In genomic region chr3:63661242-63661641, GRCh38 we compare ENCODE assay signal across 15 cellular contexts. TPM values are rescaled to one million over a fixed set of nuclear protein-coding genes. Genes with fewer than 3 reads are reported as not detected.
A peak's percentile ranks its signal among the peaks of the same experiment; 100 is the strongest.
DNase-seq lines count a peak whose midpoint lies in the region; ATAC-seq and TF ChIP-seq lines count a peak whose summit lies in the region.
"Had no signal": no experiment of that assay in that cellular context is flagged by ENCODE, and none has a peak within 500 bp of the region (broad histone marks: within the 10 kb centered on the region; RNA-seq: fewer than 3 reads in every experiment).

No MANE protein-coding gene starts in this region.

- no peak for DNase-seq in HCT116 (ENCODE audit: low read depth, low spot score)
- DNase-seq in RPMI7951 (ENCODE audit: low read depth): peak; percentile 17
- peak; percentile 36 for DNase-seq in fibroblast of peridontal ligament (ENCODE audit: extremely low read depth)
- DNase-seq in GDM1 (lab: John Stamatoyannopoulos, UW): no peak
- no peak for DNase-seq in activated CD4-positive, CD25-positive, alpha-beta regulatory T cell (lab: John Stamatoyannopoulos, UW)
- DNase-seq: activated CD4-positive, alpha-beta T cell treated with anti-CD3 and anti-CD28 coated beads, Interleukin-2, amount 10 ng/mL, durations not matched to agents 24 days and 14 days; caudate nucleus; esophagus squamous epithelium; T-helper 1 cell had no signal

- H3K9me3 ChIP-seq in HCT116 (ENCODE audit: control insufficient read depth in 1 of 2, insufficient read depth in 1 of 2, low read depth in 1 of 2, low read length in 2 of 2): no peaks in the 10 kb centered on the region
- H3K9me3 ChIP-seq: esophagus squamous epithelium had no signal

- 0 out of 2 replicates have a peak, but pooled peaks have one; percentile 9 for TF ChIP-seq RAD21 in HCT116 (IDR thresholded peaks at IDR 0.05; ENCODE audit: low read depth)

- RAD21 ChIA-PET in HCT116 (lab: Charles Lee; ENCODE audit: low non-redundant PET in 1 of 2, low total read pairs in 2 of 2, uncharacterized antibody in 2 of 2, unreplicated experiment in 2 of 2): no interaction called here

- no peak overlapping the region for H3K9ac ChIP-seq in HCT116 (ENCODE audit: low read length)

- ATAC-seq in HCT116 (0 out of 2 replicates have a peak, but pooled peaks have one; percentile 32), GM18520 (IDR thresholded peaks at IDR 0.05; ENCODE audit: unreplicated experiment) (no peak), GM21390 (IDR thresholded peaks at IDR 0.05; ENCODE audit: unreplicated experiment) (no peak)

- no peak overlapping the region for H3K4me3 ChIP-seq in HCT116 (replicated peaks in 1 of 2; ENCODE audit: low read depth in 1 of 2, low read length in 2 of 2)
- H3K4me3 ChIP-seq: esophagus squamous epithelium had no signal

- no peaks in the 10 kb centered on the region for H3K9me2 ChIP-seq in HCT116 (ENCODE audit: insufficient read depth)

- H3K27ac ChIP-seq in C4-2B: no peak overlapping the region
- H3K27ac ChIP-seq in HCT116 (ENCODE audit: low read depth, low read length): no peak overlapping the region
- H3K27ac ChIP-seq: esophagus squamous epithelium had no signal

- no peaks in the 10 kb centered on the region for H3K4me1 ChIP-seq in HCT116 (ENCODE audit: control insufficient read depth in 1 of 2, insufficient read depth in 2 of 2, low read length in 2 of 2)
- H3K4me1 ChIP-seq: esophagus squamous epithelium had no signal

- TF ChIP-seq POLR2A in HCT116 (IDR thresholded peaks at IDR 0.05; ENCODE audit: borderline replicate concordance, extremely low read depth, insufficient read depth, insufficient read length): no peak

- no TSS peak for BruUV-seq in HCT116 (replicated peaks; lab: Mats Ljungman, UMichigan)

- H3K27me3 ChIP-seq in HCT116 (ENCODE audit: insufficient read depth, low read length): peaks cover 8% of the 10 kb centered on the region; the same call in 1 of the 2 replicates
- H3K27me3 ChIP-seq: esophagus squamous epithelium had no signal

- H3K4me2 ChIP-seq in HCT116 (ENCODE audit: low read length): no peak overlapping the region

- POLR2A ChIA-PET in HCT116 (lab: Charles Lee): no interaction called here

- TF ChIP-seq CTCF in C4-2B (conservative IDR thresholded peaks at IDR 0.05): peak; percentile 20; the same call in 1 of the 2 replicates
- peak in 1 of 3 experiments; percentile 38; a peak in 2 of 6 replicates for TF ChIP-seq CTCF in HCT116 (IDR thresholded peaks at IDR 0.05 in 2 of 3, conservative IDR thresholded peaks at IDR 0.05 in 1 of 3; ENCODE audit: borderline replicate concordance in 1 of 3, insufficient read depth in 1 of 3, low read depth in 2 of 3, low read length in 2 of 3)

- no peaks in the 10 kb centered on the region for H3K79me2 ChIP-seq in HCT116 (ENCODE audit: insufficient read depth, low read length)

- H3K36me3 ChIP-seq in HCT116 (ENCODE audit: control insufficient read depth in 1 of 2, insufficient read depth in 2 of 2, low read length in 2 of 2): no peaks in the 10 kb centered on the region
- H3K36me3 ChIP-seq: esophagus squamous epithelium had no signal

- H4K20me1 ChIP-seq in HCT116 (ENCODE audit: insufficient read depth): no peaks in the 10 kb centered on the region

- intact Hi-C loops in HCT116 (cut with micrococcal nuclease): loop anchor here (5.0 kb wide), 1 partner anchor 156 kb away; the partner anchor contains the start of gene C3orf49

- CTCF ChIA-PET in HCT116 (lab: Charles Lee): no interaction called here

- H2AFZ ChIP-seq in HCT116 (ENCODE audit: low read depth, low read length, poor library complexity, severe bottlenecking): no peak overlapping the region

TF ChIP-seq in HCT116, 20 proteins besides CTCF, POLR2A, EP300 and RAD21:
- TF ChIP-seq EGR1 (IDR thresholded peaks at IDR 0.05; ENCODE audit: low read depth) (no peak), YY1 (IDR thresholded peaks at IDR 0.05; ENCODE audit: extremely low read depth, insufficient replicate concordance, low read depth, low read length) (no peak), ELF1 (IDR thresholded peaks at IDR 0.05; ENCODE audit: borderline replicate concordance, low read depth) (no peak), EZH2 (IDR thresholded peaks at IDR 0.05) (no peak), ZFX (IDR thresholded peaks at IDR 0.05) (no peak), MAX (IDR thresholded peaks at IDR 0.05) (no peak), TCF7L2 (IDR thresholded peaks at IDR 0.05; ENCODE audit: borderline replicate concordance, extremely low read depth, insufficient read depth, insufficient read length) (no peak), CEBPB (IDR thresholded peaks at IDR 0.05; ENCODE audit: low read depth) (no peak), ZBTB33 (IDR thresholded peaks at IDR 0.05; ENCODE audit: extremely low read depth, insufficient replicate concordance, low read length) (no peak), JUND (IDR thresholded peaks at IDR 0.05) (no peak), POLR2AphosphoS5 (IDR thresholded peaks at IDR 0.05; ENCODE audit: low read depth, low read length) (no peak), ZNF274 (IDR thresholded peaks at IDR 0.05; ENCODE audit: low read depth, low read length) (no peak), EZH2phosphoT487 (IDR thresholded peaks at IDR 0.05; ENCODE audit: borderline replicate concordance) (no peak), CBX3 (IDR thresholded peaks at IDR 0.05; ENCODE audit: low read depth) (no peak), SRF (IDR thresholded peaks at IDR 0.05; ENCODE audit: low read depth) (no peak)
- TF ChIP-seq, protein P1, sequence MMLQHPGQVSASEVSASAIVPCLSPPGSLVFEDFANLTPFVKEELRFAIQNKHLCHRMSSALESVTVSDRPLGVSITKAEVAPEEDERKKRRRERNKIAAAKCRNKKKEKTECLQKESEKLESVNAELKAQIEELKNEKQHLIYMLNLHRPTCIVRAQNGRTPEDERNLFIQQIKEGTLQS (IDR thresholded peaks at IDR 0.05): no peak
- TF ChIP-seq, protein P2, sequence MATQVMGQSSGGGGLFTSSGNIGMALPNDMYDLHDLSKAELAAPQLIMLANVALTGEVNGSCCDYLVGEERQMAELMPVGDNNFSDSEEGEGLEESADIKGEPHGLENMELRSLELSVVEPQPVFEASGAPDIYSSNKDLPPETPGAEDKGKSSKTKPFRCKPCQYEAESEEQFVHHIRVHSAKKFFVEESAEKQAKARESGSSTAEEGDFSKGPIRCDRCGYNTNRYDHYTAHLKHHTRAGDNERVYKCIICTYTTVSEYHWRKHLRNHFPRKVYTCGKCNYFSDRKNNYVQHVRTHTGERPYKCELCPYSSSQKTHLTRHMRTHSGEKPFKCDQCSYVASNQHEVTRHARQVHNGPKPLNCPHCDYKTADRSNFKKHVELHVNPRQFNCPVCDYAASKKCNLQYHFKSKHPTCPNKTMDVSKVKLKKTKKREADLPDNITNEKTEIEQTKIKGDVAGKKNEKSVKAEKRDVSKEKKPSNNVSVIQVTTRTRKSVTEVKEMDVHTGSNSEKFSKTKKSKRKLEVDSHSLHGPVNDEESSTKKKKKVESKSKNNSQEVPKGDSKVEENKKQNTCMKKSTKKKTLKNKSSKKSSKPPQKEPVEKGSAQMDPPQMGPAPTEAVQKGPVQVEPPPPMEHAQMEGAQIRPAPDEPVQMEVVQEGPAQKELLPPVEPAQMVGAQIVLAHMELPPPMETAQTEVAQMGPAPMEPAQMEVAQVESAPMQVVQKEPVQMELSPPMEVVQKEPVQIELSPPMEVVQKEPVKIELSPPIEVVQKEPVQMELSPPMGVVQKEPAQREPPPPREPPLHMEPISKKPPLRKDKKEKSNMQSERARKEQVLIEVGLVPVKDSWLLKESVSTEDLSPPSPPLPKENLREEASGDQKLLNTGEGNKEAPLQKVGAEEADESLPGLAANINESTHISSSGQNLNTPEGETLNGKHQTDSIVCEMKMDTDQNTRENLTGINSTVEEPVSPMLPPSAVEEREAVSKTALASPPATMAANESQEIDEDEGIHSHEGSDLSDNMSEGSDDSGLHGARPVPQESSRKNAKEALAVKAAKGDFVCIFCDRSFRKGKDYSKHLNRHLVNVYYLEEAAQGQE (IDR thresholded peaks at IDR 0.05; ENCODE audit: low read depth): no peak
TF ChIP-seq in HCT116: peak in this region for 0.

RNA-seq across cellular contexts. Expression of gene SNTN, which starts 8.8 kb away (rescaled TPM):
- not detected for total RNA-seq in HCT116 (2021; ENCODE audit: unreplicated experiment)
- not detected in 2 replicates for polyA plus RNA-seq in HCT116 (2012)
- not detected in 2 replicates for total RNA-seq in RPMI7951 (2014; rRNA removed; shearing (Covaris generic))
- total RNA-seq: activated CD4-positive, alpha-beta T cell treated with anti-CD3 and anti-CD28 coated beads, Interleukin-2, amount 10 ng/mL, durations not matched to agents 24 days and 14 days; activated T-helper 2 cell treated with anti-CD3 and anti-CD28 coated beads, Interferon-gamma antibody, Interleukin-2, Interleukin-4, amounts not matched to agents 10 μg/mL and 5 μg/mL and 100 μg/mL, durations not matched to agents 14 hours and 24 hours and 36 hours; esophagus squamous epithelium; M059J; renal cortical epithelial cell had no signal

Comparison
In these comparisons a context has a peak if more than half of its experiments do, and no peak if none do; other contexts are left out.
1. DNase-seq: peak in RPMI7951 (single experiment) and fibroblast of peridontal ligament (single experiment); none in HCT116 (single experiment), GDM1 (single experiment) and activated CD4-positive, CD25-positive, alpha-beta regulatory T cell (0 of 4).